21 cellular contexts compared by ENCODE assay signal in genomic region chr14:32435411-32435810, GRCh38.
"Had no signal": no experiment of that assay in that cellular context is flagged by ENCODE, and none has a peak within 500 bp of the region (broad histone marks: within the 10 kb centered on the region; RNA-seq: fewer than 3 reads in every experiment).

No MANE protein-coding gene starts in this region.

- H3K27ac Mint-ChIP-seq: activated B cell treated with CpG ODN at 0.5 μM for 24 hours; activated CD4-positive, alpha-beta T cell treated with anti-CD3 and anti-CD28 coated beads for 36 hours; activated naive CD4-positive, alpha-beta T cell treated with anti-CD3 and anti-CD28 coated beads, Interleukin-2, amount 10 ng/mL, durations not matched to agents 7 days and 5 days; stimulated activated naive CD8-positive, alpha-beta T cell treated with anti-CD3 and anti-CD28 coated beads, Interleukin-15, amount 100 ng/mL, for 72 hours; T-helper 17 cell had no signal

- ATAC-seq: activated CD4-positive, alpha-beta T cell treated with anti-CD3 and anti-CD28 coated beads for 36 hours; heart left ventricle; left cardiac atrium; pancreas; psoas muscle; stimulated activated naive CD8-positive, alpha-beta T cell treated with anti-CD3 and anti-CD28 coated beads, Interleukin-15, amount 100 ng/mL, for 72 hours; T-helper 17 cell had no signal

- H3K36me3 ChIP-seq: brain microvascular endothelial cell, heart left ventricle, pancreas, right atrium auricular region, suprapubic skin, vagina had no signal

- H3K9me3 Mint-ChIP-seq: activated B cell treated with CpG ODN at 0.5 μM for 24 hours; stimulated activated naive CD8-positive, alpha-beta T cell treated with anti-CD3 and anti-CD28 coated beads, Interleukin-15, amount 100 ng/mL, for 72 hours; type B pancreatic cell had no signal

- H3K27ac ChIP-seq: brain microvascular endothelial cell, pancreas, psoas muscle, suprapubic skin, vagina had no signal

- H3K4me3 Mint-ChIP-seq: activated B cell treated with CpG ODN at 0.5 μM for 24 hours; activated CD4-positive, alpha-beta T cell treated with anti-CD3 and anti-CD28 coated beads for 36 hours; activated naive CD4-positive, alpha-beta T cell treated with anti-CD3 and anti-CD28 coated beads, Interleukin-2, amount 10 ng/mL, durations not matched to agents 7 days and 5 days; nephron progenitor cell; stimulated activated naive CD8-positive, alpha-beta T cell treated with anti-CD3 and anti-CD28 coated beads, Interleukin-15, amount 100 ng/mL, for 72 hours; T-helper 17 cell; type B pancreatic cell had no signal

- H3K36me3 Mint-ChIP-seq: activated naive CD4-positive, alpha-beta T cell treated with anti-CD3 and anti-CD28 coated beads, Interleukin-2, amount 10 ng/mL, durations not matched to agents 7 days and 5 days; type B pancreatic cell had no signal

- H3K4me1 ChIP-seq: pancreas, psoas muscle, suprapubic skin, vagina had no signal

- H3K4me3 ChIP-seq: pancreas, psoas muscle, right atrium auricular region, suprapubic skin, vagina had no signal

- DNase-seq: activated B cell treated with CpG ODN at 0.5 μM for 24 hours; activated CD4-positive, alpha-beta T cell treated with anti-CD3 and anti-CD28 coated beads for 36 hours; activated CD4-positive, alpha-beta T cell treated with anti-CD3 and anti-CD28 coated beads, Interleukin-2, amount 50 U/mL, for 48 hours; activated effector memory CD4-positive, alpha-beta T cell treated with anti-CD3 and anti-CD28 coated beads, Interleukin-2, amount 50 U/mL, for 16 hours; activated naive CD4-positive, alpha-beta T cell treated with anti-CD3 and anti-CD28 coated beads, Interleukin-2, amount 10 ng/mL, durations not matched to agents 7 days and 5 days; anterior cingulate cortex; brain microvascular endothelial cell; central memory CD4-positive, alpha-beta T cell; heart left ventricle; left cardiac atrium; nephron progenitor cell; pancreas; psoas muscle; stimulated activated CD4-positive, alpha-beta T cell treated with anti-CD3 and anti-CD28 coated beads, Interleukin-12 subunit alpha, Interleukin-12 subunit beta, amount 100 ng/mL, for 4 hours; stimulated activated CD4-positive, alpha-beta T cell treated with anti-CD3 and anti-CD28 coated beads, Interleukin-4, amount 100 ng/mL, for 4 hours; stimulated activated naive CD8-positive, alpha-beta T cell treated with anti-CD3 and anti-CD28 coated beads, Interleukin-15, amount 100 ng/mL, for 72 hours; T-helper 17 cell had no signal

- H3K27me3 ChIP-seq: brain microvascular endothelial cell, heart left ventricle, pancreas, right atrium auricular region, suprapubic skin, vagina had no signal

- H3K9me3 ChIP-seq: heart left ventricle, pancreas, psoas muscle, right atrium auricular region, suprapubic skin, vagina had no signal

- H3K27me3 Mint-ChIP-seq: activated B cell treated with CpG ODN at 0.5 μM for 24 hours; activated CD4-positive, alpha-beta T cell treated with anti-CD3 and anti-CD28 coated beads for 36 hours; activated naive CD4-positive, alpha-beta T cell treated with anti-CD3 and anti-CD28 coated beads, Interleukin-2, amount 10 ng/mL, durations not matched to agents 7 days and 5 days; stimulated activated naive CD8-positive, alpha-beta T cell treated with anti-CD3 and anti-CD28 coated beads, Interleukin-15, amount 100 ng/mL, for 72 hours; T-helper 17 cell; type B pancreatic cell had no signal
